Comparison of ENCODE assay signal across 9 cellular contexts in the genomic region with DNA sequence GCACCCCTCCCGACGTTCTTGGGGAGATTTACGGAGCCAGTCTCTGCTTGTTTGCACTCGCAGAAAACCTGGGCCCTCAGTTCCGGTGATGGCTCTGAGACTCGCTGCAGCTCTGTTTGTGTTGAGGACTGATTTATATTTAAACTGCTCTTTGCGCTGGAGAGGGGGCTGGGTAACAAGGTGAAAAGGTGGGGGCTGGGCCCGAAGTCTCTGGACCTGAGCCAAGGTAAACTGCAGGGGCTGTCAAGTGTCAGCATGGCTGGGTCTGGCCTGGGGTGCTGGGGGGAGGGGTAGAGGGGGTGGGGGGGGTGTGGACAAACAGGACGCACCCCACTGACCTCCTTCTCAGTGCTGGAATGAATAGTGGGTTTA. TPM values are rescaled to one million over a fixed set of nuclear protein-coding genes. Genes with fewer than 3 reads are reported as not detected.
DNase-seq lines count a peak whose midpoint lies in the region; ATAC-seq and TF ChIP-seq lines count a peak whose summit lies in the region.
"Had no signal": no experiment of that assay in that cellular context is flagged by ENCODE, and none has a peak within 500 bp of the region (broad histone marks: within the 10 kb centered on the region; RNA-seq: fewer than 3 reads in every experiment).

No MANE protein-coding gene starts in this region.

- DNase-seq in HuH-7.5 (ENCODE audit: low spot score) (peak; percentile 36), mammary epithelial cell (no peak), MM.1S (no peak), H4 (ENCODE audit: low spot score) (no peak)
- DNase-seq in effector CD8-positive, alpha-beta T cell (lab: John Stamatoyannopoulos, UW) = no peak
- DNase-seq: activated CD4-positive, CD25-positive, alpha-beta regulatory T cell had no signal

- CTCF ChIA-PET in mammary epithelial cell (lab: Charles Lee; ENCODE audit: low non-redundant PET) = no interaction called here

- intact Hi-C loops in mammary epithelial cell (cut with micrococcal nuclease) = no loop called here

- H2AFZ ChIP-seq in ACC112 (ENCODE audit: low read length, unreplicated experiment) (peak overlapping the region; percentile 65), mammary epithelial cell (ENCODE audit: low read depth, low read length) (peak overlapping the region; percentile 91), MM.1S (ENCODE audit: low read length) (no peak overlapping the region)

- H3K4me3 ChIP-seq in ACC112 (ENCODE audit: low read depth, low read length) = peak overlapping the region; percentile 87
- H3K4me3 ChIP-seq in mammary epithelial cell (replicated peaks in 1 of 3; ENCODE audit: insufficient read depth in 1 of 3, low read depth in 2 of 3, low read length in 3 of 3) = peak overlapping the region in 2 of 3 experiments; percentile 55 to 61
- H3K4me3 ChIP-seq in muscle layer of duodenum (ENCODE audit: low read depth in 1 of 2, low read length in 2 of 2) = peak overlapping the region; percentile 11 to 63
- H3K4me3 ChIP-seq in MM.1S (ENCODE audit: low read length) = no peak overlapping the region

- H3K4me2 ChIP-seq in mammary epithelial cell (ENCODE audit: insufficient read depth, low read depth, low read length) (peak overlapping the region; percentile 94), MM.1S (ENCODE audit: low read depth, low read length) (no peak overlapping the region)

- H3K27me3 ChIP-seq in ACC112 (ENCODE audit: insufficient read depth, low read length) (peaks cover 11% of the 10 kb centered on the region), mammary epithelial cell (ENCODE audit: insufficient read depth, low read length) (no peaks in the 10 kb centered on the region), muscle layer of duodenum (ENCODE audit: low read depth, low read length) (peaks cover 11% of the 10 kb centered on the region), MM.1S (replicated peaks; ENCODE audit: insufficient read depth, low read length) (0 out of 2 replicates have a peak, but pooled peaks cover 5% of the 10 kb centered on the region)

- H3F3A ChIP-seq in MM.1S (ENCODE audit: insufficient read depth, low read length) = no peaks in the 10 kb centered on the region

- H3K9me2 ChIP-seq in MM.1S (replicated peaks; ENCODE audit: insufficient read depth, low read length) = no peaks in the 10 kb centered on the region

- H3K9ac ChIP-seq in mammary epithelial cell (ENCODE audit: insufficient read depth, low read length) = no peak overlapping the region
- H3K9ac ChIP-seq in MM.1S (ENCODE audit: low read length) = no peak overlapping the region

- in situ Hi-C loops in mammary epithelial cell (cut with MboI; ENCODE audit: low sequenced_read_pairs in 2 of 2) = no loop called here

- TF ChIP-seq CTCF in mammary epithelial cell (conservative IDR thresholded peaks at IDR 0.05 in 1 of 2, IDR thresholded peaks at IDR 0.05 in 1 of 2; ENCODE audit: extremely low read depth in 1 of 2, insufficient read depth in 1 of 2, low read depth in 1 of 2, low read length in 2 of 2) (no peak), MM.1S (IDR thresholded peaks at IDR 0.05; ENCODE audit: low read length) (no peak)

- no peak for ATAC-seq in HG03196 (IDR thresholded peaks at IDR 0.05; ENCODE audit: unreplicated experiment)

- no peaks in the 10 kb centered on the region for H3K36me3 ChIP-seq in ACC112 (ENCODE audit: insufficient read depth, low read length)
- H3K36me3 ChIP-seq in mammary epithelial cell (ENCODE audit: insufficient read depth, low read length) = no peaks in the 10 kb centered on the region
- no peaks in the 10 kb centered on the region for H3K36me3 ChIP-seq in muscle layer of duodenum (ENCODE audit: control insufficient read depth in 1 of 2, insufficient read depth in 2 of 2, low read length in 2 of 2)
- no peaks in the 10 kb centered on the region for H3K36me3 ChIP-seq in MM.1S (replicated peaks; ENCODE audit: insufficient read depth, low read length)

- H3K9me3 ChIP-seq in mammary epithelial cell (replicated peaks; ENCODE audit: insufficient read depth, low read length) (no peaks in the 10 kb centered on the region), muscle layer of duodenum (ENCODE audit: control insufficient read depth in 1 of 2, low read length in 2 of 2) (no peaks in the 10 kb centered on the region), MM.1S (replicated peaks; ENCODE audit: insufficient read depth, low read length) (no peaks in the 10 kb centered on the region)

- 10% methylated on average over 6 of the region's 9 CpGs for WGBS in mammary epithelial cell (ENCODE audit: low coverage, missing lambda C conversion rate)

- H3K27ac ChIP-seq in ACC112 (ENCODE audit: low read depth, low read length) (no peak overlapping the region), mammary epithelial cell (ENCODE audit: insufficient read depth, low read depth, low read length) (no peak overlapping the region), muscle layer of duodenum (ENCODE audit: low read length) (no peak overlapping the region), MM.1S (ENCODE audit: low read length) (no peak overlapping the region)

- no TSS peak for BruUV-seq in mammary epithelial cell (replicated peaks; lab: Mats Ljungman, UMichigan)

- H3K79me2 ChIP-seq in ACC112 (ENCODE audit: control insufficient read depth, insufficient read depth, low read length, unreplicated experiment) (no peaks in the 10 kb centered on the region), mammary epithelial cell (ENCODE audit: insufficient read depth, low read length) (no peaks in the 10 kb centered on the region), MM.1S (ENCODE audit: low read length) (no peaks in the 10 kb centered on the region)

- H4K20me1 ChIP-seq in mammary epithelial cell (ENCODE audit: insufficient read depth, low read length) = no peaks in the 10 kb centered on the region
- no peaks in the 10 kb centered on the region for H4K20me1 ChIP-seq in MM.1S (ENCODE audit: insufficient read depth, low read length)

- dilution Hi-C loops in mammary epithelial cell (cut with HindIII; ENCODE audit: low sequenced_read_pairs) = loop anchor here (5.0 kb wide), 1 partner anchor 107 kb away; no protein-coding TSS in a partner anchor

- H3K4me1 ChIP-seq in ACC112 (ENCODE audit: control insufficient read depth, insufficient read depth, low read length, unreplicated experiment) (peaks cover 4% of the 10 kb centered on the region), mammary epithelial cell (ENCODE audit: insufficient read depth, low read length) (peaks cover 13% of the 10 kb centered on the region), muscle layer of duodenum (ENCODE audit: control insufficient read depth in 1 of 2, insufficient read depth in 2 of 2, low read length in 2 of 2) (peaks cover 0 to 14% of the 10 kb centered on the region in 2 donors), MM.1S (ENCODE audit: low read length) (no peaks in the 10 kb centered on the region)

RNA-seq across cellular contexts. Expression of a gene that starts 0.6 kb away (rescaled TPM):
- 1 to 10 TPM in 1 of 2 donors, under 1 TPM in 1; 0.38 to 2.2 TPM for total RNA-seq in mammary epithelial cell
- polyA plus RNA-seq in mammary epithelial cell = 0.83 TPM
- 0.52 TPM for polyA minus RNA-seq in mammary epithelial cell
- total RNA-seq in H4 (2014; rRNA removed; shearing (Covaris generic)) = 0.02 and 0.06 TPM in 2 replicates
